9 cellular contexts compared by ENCODE assay signal in genomic region chr1:27004471-27005165, GRCh38. TPM values are rescaled to one million over a fixed set of nuclear protein-coding genes. Genes with fewer than 3 reads are reported as not detected.
A peak's percentile ranks its signal among the peaks of the same experiment; 100 is the strongest.
DNase-seq lines count a peak whose midpoint lies in the region; ATAC-seq and TF ChIP-seq lines count a peak whose summit lies in the region.
"Had no signal": no experiment of that assay in that cellular context is flagged by ENCODE, and none has a peak within 500 bp of the region (broad histone marks: within the 10 kb centered on the region; RNA-seq: fewer than 3 reads in every experiment).

No MANE protein-coding gene starts in this region.

- H3K27me3 ChIP-seq in AG04450 (ENCODE audit: control insufficient read depth, insufficient read depth, low read length) (no peaks in the 10 kb centered on the region), mucosa of stomach (ENCODE audit: control insufficient read depth, insufficient read depth, low read length) (no peaks in the 10 kb centered on the region)
- H3K27me3 ChIP-seq: ovary had no signal

- TF ChIP-seq CTCF in AG04450 (IDR thresholded peaks at IDR 0.05; ENCODE audit: low read depth, low read length): no peak

- no peak overlapping the region for H3K4me3 ChIP-seq in AG04450 (ENCODE audit: low read depth, low read length)
- no peak overlapping the region for H3K4me3 ChIP-seq in mucosa of stomach (ENCODE audit: low read length)
- H3K4me3 ChIP-seq: ovary had no signal

- H3K36me3 ChIP-seq in mucosa of stomach (ENCODE audit: control insufficient read depth, insufficient read depth, low read length): peaks cover 6% of the 10 kb centered on the region
- H3K36me3 ChIP-seq: ovary had no signal

- peak overlapping the region; percentile 39 for H3K27ac ChIP-seq in AG04450 (ENCODE audit: low read depth, low read length)
- peak overlapping the region; percentile 95 for H3K27ac ChIP-seq in epithelial cell of prostate
- no peak overlapping the region for H3K27ac ChIP-seq in substantia nigra (ENCODE audit: low read depth, low read length, poor library complexity, severe bottlenecking)
- H3K27ac ChIP-seq: ovary had no signal

- H3K9ac ChIP-seq in mucosa of stomach (ENCODE audit: low read length): peak overlapping the region; percentile 12

- peaks cover 68% of the 10 kb centered on the region for H3K4me1 ChIP-seq in mucosa of stomach (ENCODE audit: control insufficient read depth, insufficient read depth, low read length)

- peaks cover 5% of the 10 kb centered on the region; the same call in 1 of the 2 replicates for H3K9me3 ChIP-seq in AG04450 (ENCODE audit: control insufficient read depth, insufficient read depth, low read length)
- H3K9me3 ChIP-seq in mucosa of stomach (ENCODE audit: control insufficient read depth, low read length): no peaks in the 10 kb centered on the region
- H3K9me3 ChIP-seq: ovary had no signal

- POLR2A ChIA-PET in AG04450 (lab: Yijun Ruan, JAX): interaction anchor here (1.0 to 1.2 kb wide), 2 partner anchors 8 to 10 kb away, joined by 4 to 6 read pairs; partner anchors contain the start of gene TENT5B

- ATAC-seq in HG03139 (IDR thresholded peaks at IDR 0.05; ENCODE audit: unreplicated experiment): no peak

- DNase-seq in AG04450 (ENCODE audit: low read depth, low spot score): no peak
- DNase-seq in NCI-H2227 (lab: John Stamatoyannopoulos, UW; ENCODE audit: unreplicated experiment): peak; percentile 70
- no peak for DNase-seq in epithelial cell of prostate (ENCODE audit: low read depth, low spot score)
- DNase-seq in NCI-H146 (lab: John Stamatoyannopoulos, UW): no peak
- no peak for DNase-seq in substantia nigra (lab: John Stamatoyannopoulos, UW)
- no peak for DNase-seq in AML-193 (lab: John Stamatoyannopoulos, UW)

- CTCF ChIA-PET in AG04450 (lab: Charles Lee): no interaction called here

RNA-seq across cellular contexts. Expression of gene TENT5B, which starts 8.0 kb away (rescaled TPM):
- polyA plus RNA-seq in AG04450 (2011; rRNA removed): 1.5 and 2.1 TPM in 2 replicates
- polyA minus RNA-seq in AG04450 (2011; rRNA and poly(A)+ RNA removed): 2.8 and 4.2 TPM in 2 replicates

RNA-seq across cellular contexts. Expression of gene TRNP1, which starts 11.1 kb away (rescaled TPM):
- polyA plus RNA-seq in AG04450 (2011; rRNA removed): 47.1 and 50.7 TPM in 2 replicates
- polyA minus RNA-seq in AG04450 (2011; rRNA and poly(A)+ RNA removed): 20.6 and 20.9 TPM in 2 replicates

RNA-seq across cellular contexts. Expression of gene KDF1, which starts 44.4 kb away (rescaled TPM):
- 0.06 TPM in 1 of 2 replicates, not detected in the other for polyA plus RNA-seq in AG04450 (2011; rRNA removed)
- polyA minus RNA-seq in AG04450 (2011; rRNA and poly(A)+ RNA removed): not detected in 2 replicates
